8 cellular contexts compared by ENCODE assay signal in genomic region chr1:148403085-148403456, GRCh38.
A peak's percentile ranks its signal among the peaks of the same experiment; 100 is the strongest.
DNase-seq lines count a peak whose midpoint lies in the region; ATAC-seq and TF ChIP-seq lines count a peak whose summit lies in the region.
"Not testable (repeated sequence)": the region's sequence is repeated elsewhere in the genome, so short reads cannot be mapped to it uniquely, and the experiment has no call there.

No MANE protein-coding gene starts in this region.

- intact Hi-C loops in right lobe of liver (cut with DNase I); vagina (cut with DNase I): not testable (repeated sequence)

- not testable (repeated sequence) for H3K27me3 Mint-ChIP-seq in T-helper 1 cell treated with Interleukin-12 subunit alpha and Interleukin-12 subunit beta and Interleukin-4 antibody, amounts not matched to agents 30 μg/mL and 1 μg/mL, for 36 hours (ENCODE audit: low read depth); activated naive CD8-positive, alpha-beta T cell treated with anti-CD3 and anti-CD28 coated beads, Interleukin-2, amount 50 U/mL, for 24 hours; endodermal cell (ENCODE audit: insufficient read depth); progenitor cell of endocrine pancreas

- H3K9me3 ChIP-seq in DOHH2 (ENCODE audit: control insufficient read depth, insufficient read depth, low read length); endodermal cell (ENCODE audit: control insufficient read depth, low read length); right lobe of liver; vagina: not testable (repeated sequence)

- H3K27ac ChIP-seq in DOHH2 (ENCODE audit: low read depth, low read length) (peak overlapping the region; percentile 41), vagina (peak overlapping the region; percentile 68)
- H3K27ac ChIP-seq in endodermal cell (ENCODE audit: low read depth, low read length); right lobe of liver: not testable (repeated sequence)

- peak overlapping the region; percentile 57 for H3K9ac ChIP-seq in endodermal cell (ENCODE audit: extremely low read depth, low read length, poor library complexity, severe bottlenecking)

- peak overlapping the region; percentile 95 for H3K27ac Mint-ChIP-seq in T-helper 1 cell treated with Interleukin-12 subunit alpha and Interleukin-12 subunit beta and Interleukin-4 antibody, amounts not matched to agents 30 μg/mL and 1 μg/mL, for 36 hours
- H3K27ac Mint-ChIP-seq in activated naive CD8-positive, alpha-beta T cell treated with anti-CD3 and anti-CD28 coated beads, Interleukin-2, amount 50 U/mL, for 24 hours = peak overlapping the region; percentile 100
- H3K27ac Mint-ChIP-seq in endodermal cell (peak overlapping the region; percentile 99), progenitor cell of endocrine pancreas (peak overlapping the region; percentile 97)

- H3K4me3 Mint-ChIP-seq in T-helper 1 cell treated with Interleukin-12 subunit alpha and Interleukin-12 subunit beta and Interleukin-4 antibody, amounts not matched to agents 30 μg/mL and 1 μg/mL, for 36 hours = peak overlapping the region; percentile 92
- H3K4me3 Mint-ChIP-seq in activated naive CD8-positive, alpha-beta T cell treated with anti-CD3 and anti-CD28 coated beads, Interleukin-2, amount 50 U/mL, for 24 hours = peak overlapping the region; percentile 91
- H3K4me3 Mint-ChIP-seq in endodermal cell (peak overlapping the region; percentile 80), progenitor cell of endocrine pancreas (ENCODE audit: low read depth) (peak overlapping the region; percentile 84)

- not testable (repeated sequence) for H3K27me3 ChIP-seq in DOHH2 (ENCODE audit: control insufficient read depth, low read length); endodermal cell (ENCODE audit: control insufficient read depth, insufficient read depth, low read length, poor library complexity, severe bottlenecking); right lobe of liver; vagina

- H3K9me2 ChIP-seq in DOHH2 (replicated peaks; ENCODE audit: control insufficient read depth, low read length) = not testable (repeated sequence)

- TF ChIP-seq CTCF in DOHH2 (IDR thresholded peaks at IDR 0.05; ENCODE audit: low read depth, low read length, poor library complexity, severe bottlenecking); endodermal cell (conservative IDR thresholded peaks at IDR 0.05); right lobe of liver (IDR thresholded peaks at IDR 0.05); progenitor cell of endocrine pancreas (IDR thresholded peaks at IDR 0.05; ENCODE audit: unreplicated experiment); vagina (IDR thresholded peaks at IDR 0.05): not testable (repeated sequence)

- not testable (repeated sequence) for H3K36me3 ChIP-seq in DOHH2 (ENCODE audit: control insufficient read depth, low read length); endodermal cell (ENCODE audit: control insufficient read depth, insufficient read depth, low read length); right lobe of liver; vagina

- peak overlapping the region; percentile 66 for H3K4me2 ChIP-seq in DOHH2 (ENCODE audit: low read length)

- not testable (repeated sequence) for H3K9me3 Mint-ChIP-seq in T-helper 1 cell treated with Interleukin-12 subunit alpha and Interleukin-12 subunit beta and Interleukin-4 antibody, amounts not matched to agents 30 μg/mL and 1 μg/mL, for 36 hours; activated naive CD8-positive, alpha-beta T cell treated with anti-CD3 and anti-CD28 coated beads, Interleukin-2, amount 50 U/mL, for 24 hours; endodermal cell; progenitor cell of endocrine pancreas (ENCODE audit: low read depth)

- not testable (repeated sequence) for H3K79me2 ChIP-seq in DOHH2 (ENCODE audit: control insufficient read depth, low read length)

- not testable (repeated sequence) for H3F3A ChIP-seq in DOHH2 (ENCODE audit: control insufficient read depth, insufficient read depth)

- not testable (repeated sequence) for ATAC-seq in activated naive CD8-positive, alpha-beta T cell treated with anti-CD3 and anti-CD28 coated beads, Interleukin-2, amount 50 U/mL, for 24 hours
- peak in 3 of 4 donors; percentile 4 to 11 (median 5) for ATAC-seq in right lobe of liver

- TF ChIP-seq POLR2A in right lobe of liver (IDR thresholded peaks at IDR 0.05); vagina (IDR thresholded peaks at IDR 0.05): not testable (repeated sequence)

- H3K4me3 ChIP-seq in DOHH2 (ENCODE audit: low read length) (peak overlapping the region; percentile 68), endodermal cell (ENCODE audit: low read length) (peak overlapping the region; percentile 83), right lobe of liver (peak overlapping the region in 1 of 3 donors; percentile 62), vagina (peak overlapping the region in 1 of 2 donors; percentile 61)
- H3K4me3 ChIP-seq in Jurkat, Clone E6-1 (ENCODE audit: low read length) = peak overlapping the region; percentile 75

- not testable (repeated sequence) for H3K4me1 ChIP-seq in DOHH2 (ENCODE audit: control insufficient read depth, low read length); endodermal cell (ENCODE audit: control insufficient read depth, insufficient read depth, low read length); right lobe of liver; vagina

- not testable (repeated sequence) for DNase-seq in Jurkat, Clone E6-1 (ENCODE audit: low read depth, low spot score); activated naive CD8-positive, alpha-beta T cell treated with anti-CD3 and anti-CD28 coated beads, Interleukin-2, amount 50 U/mL, for 24 hours; endodermal cell; right lobe of liver; progenitor cell of endocrine pancreas (ENCODE audit: low spot score, unreplicated experiment); vagina (ENCODE audit: extremely low spot score in 2 of 2)

- H3K4me1 Mint-ChIP-seq in T-helper 1 cell treated with Interleukin-12 subunit alpha and Interleukin-12 subunit beta and Interleukin-4 antibody, amounts not matched to agents 30 μg/mL and 1 μg/mL, for 36 hours (ENCODE audit: low read depth) = peaks cover 15% of the 10 kb centered on the region
- peaks cover 31% of the 10 kb centered on the region for H3K4me1 Mint-ChIP-seq in activated naive CD8-positive, alpha-beta T cell treated with anti-CD3 and anti-CD28 coated beads, Interleukin-2, amount 50 U/mL, for 24 hours
- H3K4me1 Mint-ChIP-seq in endodermal cell (peaks cover 17% of the 10 kb centered on the region), progenitor cell of endocrine pancreas (ENCODE audit: low read depth) (peaks cover 18% of the 10 kb centered on the region)

- 50% methylated on average over 1 of the region's 7 CpGs; no CpG with 5 or more reads in 1 of the 2 experiments for WGBS in endodermal cell (ENCODE audit: insufficient coverage in 1 of 2, insufficient read length in 1 of 2), 2 experiments
- WGBS in right lobe of liver (ENCODE audit: insufficient coverage, low coverage, low lambda C conversion rate, missing lambda C conversion rate) = 50% methylated on average over 1 of the region's 7 CpGs

- H3K36me3 Mint-ChIP-seq in T-helper 1 cell treated with Interleukin-12 subunit alpha and Interleukin-12 subunit beta and Interleukin-4 antibody, amounts not matched to agents 30 μg/mL and 1 μg/mL, for 36 hours (ENCODE audit: low read depth); activated naive CD8-positive, alpha-beta T cell treated with anti-CD3 and anti-CD28 coated beads, Interleukin-2, amount 50 U/mL, for 24 hours (ENCODE audit: low read depth); endodermal cell (ENCODE audit: low read depth); progenitor cell of endocrine pancreas (ENCODE audit: insufficient read depth): not testable (repeated sequence)

- H4K20me1 ChIP-seq in DOHH2 (ENCODE audit: control insufficient read depth, insufficient read depth, low read depth, low read length) = not testable (repeated sequence)
